ENCODE assay signal across 1 cellular context in the genomic region with DNA sequence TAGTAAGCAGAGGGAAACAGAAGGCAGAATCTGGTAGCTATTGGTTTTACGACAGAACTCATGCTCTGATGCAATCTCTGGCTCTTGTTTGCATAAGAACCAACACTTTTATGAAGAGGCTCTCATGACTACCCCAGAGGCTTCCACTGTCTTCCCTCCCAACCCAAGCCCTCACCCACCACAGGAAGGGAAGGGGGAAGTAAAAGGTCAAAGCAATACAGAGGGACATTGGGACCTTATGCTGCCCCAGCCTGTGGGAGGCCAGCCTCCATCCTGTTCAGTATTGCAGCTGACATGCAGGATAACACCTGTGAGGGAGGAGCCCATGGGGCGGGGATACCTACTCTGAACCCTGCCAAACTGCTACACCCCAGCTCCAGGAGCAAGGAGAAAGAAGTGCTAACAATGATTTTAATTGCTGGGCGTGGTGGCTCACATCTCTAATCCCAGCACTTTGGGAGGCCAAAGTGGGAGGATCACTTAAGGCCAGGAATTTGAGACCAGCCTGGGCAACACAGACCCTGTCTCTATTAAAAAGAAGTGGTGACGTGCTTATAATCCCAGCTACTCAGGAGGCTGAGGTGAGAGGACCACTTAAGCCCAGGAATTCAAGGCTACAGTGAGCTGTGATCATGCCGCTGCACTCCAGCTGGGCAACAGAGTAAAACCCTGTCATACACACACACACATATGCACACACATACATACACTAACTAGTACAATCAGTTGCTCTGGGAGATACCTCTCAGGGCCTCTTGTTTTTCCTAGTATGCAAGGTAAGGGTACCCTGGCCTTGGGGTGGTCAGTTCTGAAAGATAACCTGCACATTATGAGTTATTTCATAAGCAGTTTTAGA.
A peak's percentile ranks its signal among the peaks of the same experiment; 100 is the strongest.
TF ChIP-seq lines count a peak whose summit lies in the region.

No MANE protein-coding gene starts in this region.

TF ChIP-seq in HepG2, 621 proteins besides CTCF, POLR2A, EP300 and RAD21 (continued from another document and continues in another):
- TF ChIP-seq, protein P1, sequence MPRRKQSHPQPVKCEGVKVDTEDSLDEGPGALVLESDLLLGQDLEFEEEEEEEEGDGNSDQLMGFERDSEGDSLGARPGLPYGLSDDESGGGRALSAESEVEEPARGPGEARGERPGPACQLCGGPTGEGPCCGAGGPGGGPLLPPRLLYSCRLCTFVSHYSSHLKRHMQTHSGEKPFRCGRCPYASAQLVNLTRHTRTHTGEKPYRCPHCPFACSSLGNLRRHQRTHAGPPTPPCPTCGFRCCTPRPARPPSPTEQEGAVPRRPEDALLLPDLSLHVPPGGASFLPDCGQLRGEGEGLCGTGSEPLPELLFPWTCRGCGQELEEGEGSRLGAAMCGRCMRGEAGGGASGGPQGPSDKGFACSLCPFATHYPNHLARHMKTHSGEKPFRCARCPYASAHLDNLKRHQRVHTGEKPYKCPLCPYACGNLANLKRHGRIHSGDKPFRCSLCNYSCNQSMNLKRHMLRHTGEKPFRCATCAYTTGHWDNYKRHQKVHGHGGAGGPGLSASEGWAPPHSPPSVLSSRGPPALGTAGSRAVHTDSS (CRISPR knock-in tag; conservative IDR thresholded peaks at IDR 0.05), result no peak
- TF ChIP-seq HOXA3 (CRISPR knock-in tag; IDR thresholded peaks at IDR 0.05), result peak; percentile 63
- TF ChIP-seq GLI4 (CRISPR knock-in tag; IDR thresholded peaks at IDR 0.05; ENCODE audit: borderline replicate concordance), result no peak
- TF ChIP-seq ZNF317 (CRISPR knock-in tag; IDR thresholded peaks at IDR 0.05), result peak; percentile 99
- 0 out of 2 replicates have a peak, but pooled peaks have one; percentile 47 for TF ChIP-seq FOXC1 (CRISPR knock-in tag; IDR thresholded peaks at IDR 0.05; ENCODE audit: borderline replicate concordance)
- TF ChIP-seq, protein P2, sequence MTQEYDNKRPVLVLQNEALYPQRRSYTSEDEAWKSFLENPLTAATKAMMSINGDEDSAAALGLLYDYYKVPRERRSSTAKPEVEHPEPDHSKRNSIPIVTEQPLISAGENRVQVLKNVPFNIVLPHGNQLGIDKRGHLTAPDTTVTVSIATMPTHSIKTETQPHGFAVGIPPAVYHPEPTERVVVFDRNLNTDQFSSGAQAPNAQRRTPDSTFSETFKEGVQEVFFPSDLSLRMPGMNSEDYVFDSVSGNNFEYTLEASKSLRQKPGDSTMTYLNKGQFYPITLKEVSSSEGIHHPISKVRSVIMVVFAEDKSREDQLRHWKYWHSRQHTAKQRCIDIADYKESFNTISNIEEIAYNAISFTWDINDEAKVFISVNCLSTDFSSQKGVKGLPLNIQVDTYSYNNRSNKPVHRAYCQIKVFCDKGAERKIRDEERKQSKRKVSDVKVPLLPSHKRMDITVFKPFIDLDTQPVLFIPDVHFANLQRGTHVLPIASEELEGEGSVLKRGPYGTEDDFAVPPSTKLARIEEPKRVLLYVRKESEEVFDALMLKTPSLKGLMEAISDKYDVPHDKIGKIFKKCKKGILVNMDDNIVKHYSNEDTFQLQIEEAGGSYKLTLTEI (CRISPR knock-in tag; conservative IDR thresholded peaks at IDR 0.05), result no peak
- no peak for TF ChIP-seq MLLT10 (CRISPR knock-in tag; IDR thresholded peaks at IDR 0.05)
- TF ChIP-seq FOSL2 (CRISPR knock-in tag; IDR thresholded peaks at IDR 0.05), result peak; percentile 52
- TF ChIP-seq, protein P3, sequence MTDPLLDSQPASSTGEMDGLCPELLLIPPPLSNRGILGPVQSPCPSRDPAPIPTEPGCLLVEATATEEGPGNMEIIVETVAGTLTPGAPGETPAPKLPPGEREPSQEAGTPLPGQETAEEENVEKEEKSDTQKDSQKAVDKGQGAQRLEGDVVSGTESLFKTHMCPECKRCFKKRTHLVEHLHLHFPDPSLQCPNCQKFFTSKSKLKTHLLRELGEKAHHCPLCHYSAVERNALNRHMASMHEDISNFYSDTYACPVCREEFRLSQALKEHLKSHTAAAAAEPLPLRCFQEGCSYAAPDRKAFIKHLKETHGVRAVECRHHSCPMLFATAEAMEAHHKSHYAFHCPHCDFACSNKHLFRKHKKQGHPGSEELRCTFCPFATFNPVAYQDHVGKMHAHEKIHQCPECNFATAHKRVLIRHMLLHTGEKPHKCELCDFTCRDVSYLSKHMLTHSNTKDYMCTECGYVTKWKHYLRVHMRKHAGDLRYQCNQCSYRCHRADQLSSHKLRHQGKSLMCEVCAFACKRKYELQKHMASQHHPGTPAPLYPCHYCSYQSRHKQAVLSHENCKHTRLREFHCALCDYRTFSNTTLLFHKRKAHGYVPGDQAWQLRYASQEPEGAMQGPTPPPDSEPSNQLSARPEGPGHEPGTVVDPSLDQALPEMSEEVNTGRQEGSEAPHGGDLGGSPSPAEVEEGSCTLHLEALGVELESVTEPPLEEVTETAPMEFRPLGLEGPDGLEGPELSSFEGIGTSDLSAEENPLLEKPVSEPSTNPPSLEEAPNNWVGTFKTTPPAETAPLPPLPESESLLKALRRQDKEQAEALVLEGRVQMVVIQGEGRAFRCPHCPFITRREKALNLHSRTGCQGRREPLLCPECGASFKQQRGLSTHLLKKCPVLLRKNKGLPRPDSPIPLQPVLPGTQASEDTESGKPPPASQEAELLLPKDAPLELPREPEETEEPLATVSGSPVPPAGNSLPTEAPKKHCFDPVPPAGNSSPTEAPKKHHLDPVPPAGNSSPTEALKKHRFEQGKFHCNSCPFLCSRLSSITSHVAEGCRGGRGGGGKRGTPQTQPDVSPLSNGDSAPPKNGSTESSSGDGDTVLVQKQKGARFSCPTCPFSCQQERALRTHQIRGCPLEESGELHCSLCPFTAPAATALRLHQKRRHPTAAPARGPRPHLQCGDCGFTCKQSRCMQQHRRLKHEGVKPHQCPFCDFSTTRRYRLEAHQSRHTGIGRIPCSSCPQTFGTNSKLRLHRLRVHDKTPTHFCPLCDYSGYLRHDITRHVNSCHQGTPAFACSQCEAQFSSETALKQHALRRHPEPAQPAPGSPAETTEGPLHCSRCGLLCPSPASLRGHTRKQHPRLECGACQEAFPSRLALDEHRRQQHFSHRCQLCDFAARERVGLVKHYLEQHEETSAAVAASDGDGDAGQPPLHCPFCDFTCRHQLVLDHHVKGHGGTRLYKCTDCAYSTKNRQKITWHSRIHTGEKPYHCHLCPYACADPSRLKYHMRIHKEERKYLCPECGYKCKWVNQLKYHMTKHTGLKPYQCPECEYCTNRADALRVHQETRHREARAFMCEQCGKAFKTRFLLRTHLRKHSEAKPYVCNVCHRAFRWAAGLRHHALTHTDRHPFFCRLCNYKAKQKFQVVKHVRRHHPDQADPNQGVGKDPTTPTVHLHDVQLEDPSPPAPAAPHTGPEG (CRISPR knock-in tag; IDR thresholded peaks at IDR 0.05), result no peak
- TF ChIP-seq, protein P4, sequence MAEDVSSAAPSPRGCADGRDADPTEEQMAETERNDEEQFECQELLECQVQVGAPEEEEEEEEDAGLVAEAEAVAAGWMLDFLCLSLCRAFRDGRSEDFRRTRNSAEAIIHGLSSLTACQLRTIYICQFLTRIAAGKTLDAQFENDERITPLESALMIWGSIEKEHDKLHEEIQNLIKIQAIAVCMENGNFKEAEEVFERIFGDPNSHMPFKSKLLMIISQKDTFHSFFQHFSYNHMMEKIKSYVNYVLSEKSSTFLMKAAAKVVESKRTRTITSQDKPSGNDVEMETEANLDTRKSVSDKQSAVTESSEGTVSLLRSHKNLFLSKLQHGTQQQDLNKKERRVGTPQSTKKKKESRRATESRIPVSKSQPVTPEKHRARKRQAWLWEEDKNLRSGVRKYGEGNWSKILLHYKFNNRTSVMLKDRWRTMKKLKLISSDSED (CRISPR knock-in tag; IDR thresholded peaks at IDR 0.05), result no peak
- TF ChIP-seq, protein P5, sequence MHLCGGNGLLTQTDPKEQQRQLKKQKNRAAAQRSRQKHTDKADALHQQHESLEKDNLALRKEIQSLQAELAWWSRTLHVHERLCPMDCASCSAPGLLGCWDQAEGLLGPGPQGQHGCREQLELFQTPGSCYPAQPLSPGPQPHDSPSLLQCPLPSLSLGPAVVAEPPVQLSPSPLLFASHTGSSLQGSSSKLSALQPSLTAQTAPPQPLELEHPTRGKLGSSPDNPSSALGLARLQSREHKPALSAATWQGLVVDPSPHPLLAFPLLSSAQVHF (CRISPR knock-in tag; IDR thresholded peaks at IDR 0.05), result no peak
- TF ChIP-seq TEAD2 (CRISPR knock-in tag; IDR thresholded peaks at IDR 0.05), result no peak
- TF ChIP-seq GTF3A (CRISPR knock-in tag; conservative IDR thresholded peaks at IDR 0.05), result no peak
- peak; percentile 59 for TF ChIP-seq SALL1 (CRISPR knock-in tag; IDR thresholded peaks at IDR 0.05)
- peak; percentile 11; the same call in 1 of the 2 replicates for TF ChIP-seq JUND (CRISPR knock-in tag; IDR thresholded peaks at IDR 0.05)
- TF ChIP-seq SALL2 (CRISPR knock-in tag; IDR thresholded peaks at IDR 0.05), result no peak
- peak in 1 of 2 experiments; percentile 56; a peak in 1 of 4 replicates for TF ChIP-seq KLF16 (CRISPR knock-in tag; IDR thresholded peaks at IDR 0.05)
- TF ChIP-seq ESRRA (CRISPR knock-in tag; IDR thresholded peaks at IDR 0.05; ENCODE audit: low read depth), result no peak
- no peak for TF ChIP-seq ZSCAN30 (CRISPR knock-in tag; IDR thresholded peaks at IDR 0.05)
- 0 out of 2 replicates have a peak, but pooled peaks have one; percentile 26 for TF ChIP-seq NR2C2 (CRISPR knock-in tag; IDR thresholded peaks at IDR 0.05; ENCODE audit: borderline replicate concordance)
- no peak for TF ChIP-seq ZNF382 (CRISPR knock-in tag; IDR thresholded peaks at IDR 0.05; ENCODE audit: borderline replicate concordance)
- TF ChIP-seq GABPB1 (CRISPR knock-in tag; IDR thresholded peaks at IDR 0.05), result no peak
- peak; percentile 75 for TF ChIP-seq GATAD2A (CRISPR knock-in tag; IDR thresholded peaks at IDR 0.05)
- TF ChIP-seq ZNF83 (CRISPR knock-in tag; IDR thresholded peaks at IDR 0.05; ENCODE audit: borderline replicate concordance), result no peak
- TF ChIP-seq, protein P6, sequence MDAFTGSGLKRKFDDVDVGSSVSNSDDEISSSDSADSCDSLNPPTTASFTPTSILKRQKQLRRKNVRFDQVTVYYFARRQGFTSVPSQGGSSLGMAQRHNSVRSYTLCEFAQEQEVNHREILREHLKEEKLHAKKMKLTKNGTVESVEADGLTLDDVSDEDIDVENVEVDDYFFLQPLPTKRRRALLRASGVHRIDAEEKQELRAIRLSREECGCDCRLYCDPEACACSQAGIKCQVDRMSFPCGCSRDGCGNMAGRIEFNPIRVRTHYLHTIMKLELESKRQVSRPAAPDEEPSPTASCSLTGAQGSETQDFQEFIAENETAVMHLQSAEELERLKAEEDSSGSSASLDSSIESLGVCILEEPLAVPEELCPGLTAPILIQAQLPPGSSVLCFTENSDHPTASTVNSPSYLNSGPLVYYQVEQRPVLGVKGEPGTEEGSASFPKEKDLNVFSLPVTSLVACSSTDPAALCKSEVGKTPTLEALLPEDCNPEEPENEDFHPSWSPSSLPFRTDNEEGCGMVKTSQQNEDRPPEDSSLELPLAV (CRISPR knock-in tag; conservative IDR thresholded peaks at IDR 0.05; ENCODE audit: low read depth), result no peak
- no peak for TF ChIP-seq FOXA1 (IDR thresholded peaks at IDR 0.05)
- TF ChIP-seq FOXA1 (CRISPR knock-in tag; IDR thresholded peaks at IDR 0.05), result peak; percentile 86
- no peak for TF ChIP-seq ZNF674 (CRISPR knock-in tag; IDR thresholded peaks at IDR 0.05; ENCODE audit: low read depth)
- TF ChIP-seq, protein P7, sequence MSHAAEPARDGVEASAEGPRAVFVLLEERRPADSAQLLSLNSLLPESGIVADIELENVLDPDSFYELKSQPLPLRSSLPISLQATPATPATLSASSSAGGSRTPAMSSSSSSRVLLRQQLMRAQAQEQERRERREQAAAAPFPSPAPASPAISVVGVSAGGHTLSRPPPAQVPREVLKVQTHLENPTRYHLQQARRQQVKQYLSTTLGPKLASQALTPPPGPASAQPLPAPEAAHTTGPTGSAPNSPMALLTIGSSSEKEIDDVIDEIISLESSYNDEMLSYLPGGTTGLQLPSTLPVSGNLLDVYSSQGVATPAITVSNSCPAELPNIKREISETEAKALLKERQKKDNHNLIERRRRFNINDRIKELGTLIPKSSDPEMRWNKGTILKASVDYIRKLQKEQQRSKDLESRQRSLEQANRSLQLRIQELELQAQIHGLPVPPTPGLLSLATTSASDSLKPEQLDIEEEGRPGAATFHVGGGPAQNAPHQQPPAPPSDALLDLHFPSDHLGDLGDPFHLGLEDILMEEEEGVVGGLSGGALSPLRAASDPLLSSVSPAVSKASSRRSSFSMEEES (CRISPR knock-in tag; IDR thresholded peaks at IDR 0.05), result peak; percentile 63
- no peak for TF ChIP-seq ZNF660 (CRISPR knock-in tag; IDR thresholded peaks at IDR 0.05; ENCODE audit: borderline replicate concordance, low read depth)
- TF ChIP-seq FOXO1 (CRISPR knock-in tag; IDR thresholded peaks at IDR 0.05), result no peak
- no peak for TF ChIP-seq KLF11 (CRISPR knock-in tag; IDR thresholded peaks at IDR 0.05)
- TF ChIP-seq ZNF577 (CRISPR knock-in tag; IDR thresholded peaks at IDR 0.05; ENCODE audit: borderline replicate concordance, low read depth), result no peak
- TF ChIP-seq GATAD1 (CRISPR knock-in tag; IDR thresholded peaks at IDR 0.05), result no peak
- no peak for TF ChIP-seq ADNP (CRISPR knock-in tag; IDR thresholded peaks at IDR 0.05)
- TF ChIP-seq, protein P8, sequence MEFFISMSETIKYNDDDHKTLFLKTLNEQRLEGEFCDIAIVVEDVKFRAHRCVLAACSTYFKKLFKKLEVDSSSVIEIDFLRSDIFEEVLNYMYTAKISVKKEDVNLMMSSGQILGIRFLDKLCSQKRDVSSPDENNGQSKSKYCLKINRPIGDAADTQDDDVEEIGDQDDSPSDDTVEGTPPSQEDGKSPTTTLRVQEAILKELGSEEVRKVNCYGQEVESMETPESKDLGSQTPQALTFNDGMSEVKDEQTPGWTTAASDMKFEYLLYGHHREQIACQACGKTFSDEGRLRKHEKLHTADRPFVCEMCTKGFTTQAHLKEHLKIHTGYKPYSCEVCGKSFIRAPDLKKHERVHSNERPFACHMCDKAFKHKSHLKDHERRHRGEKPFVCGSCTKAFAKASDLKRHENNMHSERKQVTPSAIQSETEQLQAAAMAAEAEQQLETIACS (CRISPR knock-in tag; IDR thresholded peaks at IDR 0.05), result no peak
- TF ChIP-seq ZNF256 (CRISPR knock-in tag; conservative IDR thresholded peaks at IDR 0.05), result no peak
- TF ChIP-seq ZNF263 (CRISPR knock-in tag; IDR thresholded peaks at IDR 0.05), result no peak
- TF ChIP-seq THYN1 (CRISPR knock-in tag; IDR thresholded peaks at IDR 0.05; ENCODE audit: borderline replicate concordance, low read depth), result no peak
- TF ChIP-seq IKZF4 (CRISPR knock-in tag; IDR thresholded peaks at IDR 0.05; ENCODE audit: borderline replicate concordance, low read depth, not compliant biosample characterization), result no peak
- TF ChIP-seq, protein P9, sequence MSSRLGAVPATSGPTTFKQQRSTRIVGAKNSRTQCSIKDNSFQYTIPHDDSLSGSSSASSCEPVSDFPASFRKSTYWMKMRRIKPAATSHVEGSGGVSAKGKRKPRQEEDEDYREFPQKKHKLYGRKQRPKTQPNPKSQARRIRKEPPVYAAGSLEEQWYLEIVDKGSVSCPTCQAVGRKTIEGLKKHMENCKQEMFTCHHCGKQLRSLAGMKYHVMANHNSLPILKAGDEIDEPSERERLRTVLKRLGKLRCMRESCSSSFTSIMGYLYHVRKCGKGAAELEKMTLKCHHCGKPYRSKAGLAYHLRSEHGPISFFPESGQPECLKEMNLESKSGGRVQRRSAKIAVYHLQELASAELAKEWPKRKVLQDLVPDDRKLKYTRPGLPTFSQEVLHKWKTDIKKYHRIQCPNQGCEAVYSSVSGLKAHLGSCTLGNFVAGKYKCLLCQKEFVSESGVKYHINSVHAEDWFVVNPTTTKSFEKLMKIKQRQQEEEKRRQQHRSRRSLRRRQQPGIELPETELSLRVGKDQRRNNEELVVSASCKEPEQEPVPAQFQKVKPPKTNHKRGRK (CRISPR knock-in tag; IDR thresholded peaks at IDR 0.05), result no peak
- no peak for TF ChIP-seq ZNF556 (CRISPR knock-in tag; IDR thresholded peaks at IDR 0.05; ENCODE audit: borderline replicate concordance)
- no peak for TF ChIP-seq SP140L (CRISPR knock-in tag; IDR thresholded peaks at IDR 0.05; ENCODE audit: borderline replicate concordance)
- no peak for TF ChIP-seq HNRNPK (IDR thresholded peaks at IDR 0.05; ENCODE audit: low read depth, low read length, poor library complexity, severe bottlenecking)
